Comparison of ENCODE assay signal across 1 cellular context in genomic region chr9:32456564-32456963, GRCh38.
TF ChIP-seq lines count a peak whose summit lies in the region.

No MANE protein-coding gene starts in this region.

TF ChIP-seq in HepG2, 621 proteins besides CTCF, POLR2A, EP300 and RAD21 (continued from another document):
- TF ChIP-seq THAP9 (CRISPR knock-in tag; IDR thresholded peaks at IDR 0.05; ENCODE audit: borderline replicate concordance) (no peak), RFXAP (CRISPR knock-in tag; IDR thresholded peaks at IDR 0.05; ENCODE audit: borderline replicate concordance) (no peak), ZNF691 (CRISPR knock-in tag; IDR thresholded peaks at IDR 0.05; ENCODE audit: borderline replicate concordance, low read depth) (no peak), ZNF260 (CRISPR knock-in tag; IDR thresholded peaks at IDR 0.05; ENCODE audit: borderline replicate concordance, low read depth) (no peak), DRAP1 (CRISPR knock-in tag; IDR thresholded peaks at IDR 0.05) (no peak), RARA (CRISPR knock-in tag; IDR thresholded peaks at IDR 0.05) (peak; percentile 69), REPIN1 (CRISPR knock-in tag; IDR thresholded peaks at IDR 0.05; ENCODE audit: borderline replicate concordance, low read depth) (no peak), ZNF18 (CRISPR knock-in tag; IDR thresholded peaks at IDR 0.05; ENCODE audit: insufficient replicate concordance) (no peak), ZNF225 (CRISPR knock-in tag; IDR thresholded peaks at IDR 0.05) (no peak), ZNF274 (CRISPR knock-in tag; IDR thresholded peaks at IDR 0.05) (no peak), ZNF547 (CRISPR knock-in tag; IDR thresholded peaks at IDR 0.05) (no peak), ZNF674 (CRISPR knock-in tag; IDR thresholded peaks at IDR 0.05; ENCODE audit: low read depth) (no peak), POLR2G (IDR thresholded peaks at IDR 0.05; ENCODE audit: low read depth, low read length) (no peak), ARNT (IDR thresholded peaks at IDR 0.05) (no peak), MAF1 (CRISPR knock-in tag; IDR thresholded peaks at IDR 0.05; ENCODE audit: borderline replicate concordance) (no peak), RNF2 (conservative IDR thresholded peaks at IDR 0.05; ENCODE audit: low read depth) (no peak), ZFP37 (CRISPR knock-in tag; IDR thresholded peaks at IDR 0.05; ENCODE audit: borderline replicate concordance) (no peak), LCORL (IDR thresholded peaks at IDR 0.05) (no peak), LCORL (CRISPR knock-in tag; IDR thresholded peaks at IDR 0.05) (0 out of 2 replicates have a peak, but pooled peaks have one; percentile 36), JUN (CRISPR knock-in tag; IDR thresholded peaks at IDR 0.05) (no peak), FIP1L1 (IDR thresholded peaks at IDR 0.05; ENCODE audit: borderline replicate concordance, insufficient read depth, low read depth, low read length) (no peak)
- TF ChIP-seq, protein P1, sequence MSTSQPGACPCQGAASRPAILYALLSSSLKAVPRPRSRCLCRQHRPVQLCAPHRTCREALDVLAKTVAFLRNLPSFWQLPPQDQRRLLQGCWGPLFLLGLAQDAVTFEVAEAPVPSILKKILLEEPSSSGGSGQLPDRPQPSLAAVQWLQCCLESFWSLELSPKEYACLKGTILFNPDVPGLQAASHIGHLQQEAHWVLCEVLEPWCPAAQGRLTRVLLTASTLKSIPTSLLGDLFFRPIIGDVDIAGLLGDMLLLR (CRISPR knock-in tag; IDR thresholded peaks at IDR 0.05) = no peak
- TF ChIP-seq, protein P2, sequence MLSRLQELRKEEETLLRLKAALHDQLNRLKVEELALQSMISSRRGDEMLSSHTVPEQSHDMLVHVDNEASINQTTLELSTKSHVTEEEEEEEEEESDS (CRISPR knock-in tag; IDR thresholded peaks at IDR 0.05; ENCODE audit: borderline replicate concordance) = no peak
- TF ChIP-seq, protein P3, sequence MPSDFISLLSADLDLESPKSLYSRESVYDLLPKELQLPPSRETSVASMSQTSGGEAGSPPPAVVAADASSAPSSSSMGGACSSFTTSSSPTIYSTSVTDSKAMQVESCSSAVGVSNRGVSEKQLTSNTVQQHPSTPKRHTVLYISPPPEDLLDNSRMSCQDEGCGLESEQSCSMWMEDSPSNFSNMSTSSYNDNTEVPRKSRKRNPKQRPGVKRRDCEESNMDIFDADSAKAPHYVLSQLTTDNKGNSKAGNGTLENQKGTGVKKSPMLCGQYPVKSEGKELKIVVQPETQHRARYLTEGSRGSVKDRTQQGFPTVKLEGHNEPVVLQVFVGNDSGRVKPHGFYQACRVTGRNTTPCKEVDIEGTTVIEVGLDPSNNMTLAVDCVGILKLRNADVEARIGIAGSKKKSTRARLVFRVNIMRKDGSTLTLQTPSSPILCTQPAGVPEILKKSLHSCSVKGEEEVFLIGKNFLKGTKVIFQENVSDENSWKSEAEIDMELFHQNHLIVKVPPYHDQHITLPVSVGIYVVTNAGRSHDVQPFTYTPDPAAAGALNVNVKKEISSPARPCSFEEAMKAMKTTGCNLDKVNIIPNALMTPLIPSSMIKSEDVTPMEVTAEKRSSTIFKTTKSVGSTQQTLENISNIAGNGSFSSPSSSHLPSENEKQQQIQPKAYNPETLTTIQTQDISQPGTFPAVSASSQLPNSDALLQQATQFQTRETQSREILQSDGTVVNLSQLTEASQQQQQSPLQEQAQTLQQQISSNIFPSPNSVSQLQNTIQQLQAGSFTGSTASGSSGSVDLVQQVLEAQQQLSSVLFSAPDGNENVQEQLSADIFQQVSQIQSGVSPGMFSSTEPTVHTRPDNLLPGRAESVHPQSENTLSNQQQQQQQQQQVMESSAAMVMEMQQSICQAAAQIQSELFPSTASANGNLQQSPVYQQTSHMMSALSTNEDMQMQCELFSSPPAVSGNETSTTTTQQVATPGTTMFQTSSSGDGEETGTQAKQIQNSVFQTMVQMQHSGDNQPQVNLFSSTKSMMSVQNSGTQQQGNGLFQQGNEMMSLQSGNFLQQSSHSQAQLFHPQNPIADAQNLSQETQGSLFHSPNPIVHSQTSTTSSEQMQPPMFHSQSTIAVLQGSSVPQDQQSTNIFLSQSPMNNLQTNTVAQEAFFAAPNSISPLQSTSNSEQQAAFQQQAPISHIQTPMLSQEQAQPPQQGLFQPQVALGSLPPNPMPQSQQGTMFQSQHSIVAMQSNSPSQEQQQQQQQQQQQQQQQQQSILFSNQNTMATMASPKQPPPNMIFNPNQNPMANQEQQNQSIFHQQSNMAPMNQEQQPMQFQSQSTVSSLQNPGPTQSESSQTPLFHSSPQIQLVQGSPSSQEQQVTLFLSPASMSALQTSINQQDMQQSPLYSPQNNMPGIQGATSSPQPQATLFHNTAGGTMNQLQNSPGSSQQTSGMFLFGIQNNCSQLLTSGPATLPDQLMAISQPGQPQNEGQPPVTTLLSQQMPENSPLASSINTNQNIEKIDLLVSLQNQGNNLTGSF (CRISPR knock-in tag; IDR thresholded peaks at IDR 0.05) = no peak
